Comparison of ENCODE assay signal across 8 cellular contexts in the genomic region with DNA sequence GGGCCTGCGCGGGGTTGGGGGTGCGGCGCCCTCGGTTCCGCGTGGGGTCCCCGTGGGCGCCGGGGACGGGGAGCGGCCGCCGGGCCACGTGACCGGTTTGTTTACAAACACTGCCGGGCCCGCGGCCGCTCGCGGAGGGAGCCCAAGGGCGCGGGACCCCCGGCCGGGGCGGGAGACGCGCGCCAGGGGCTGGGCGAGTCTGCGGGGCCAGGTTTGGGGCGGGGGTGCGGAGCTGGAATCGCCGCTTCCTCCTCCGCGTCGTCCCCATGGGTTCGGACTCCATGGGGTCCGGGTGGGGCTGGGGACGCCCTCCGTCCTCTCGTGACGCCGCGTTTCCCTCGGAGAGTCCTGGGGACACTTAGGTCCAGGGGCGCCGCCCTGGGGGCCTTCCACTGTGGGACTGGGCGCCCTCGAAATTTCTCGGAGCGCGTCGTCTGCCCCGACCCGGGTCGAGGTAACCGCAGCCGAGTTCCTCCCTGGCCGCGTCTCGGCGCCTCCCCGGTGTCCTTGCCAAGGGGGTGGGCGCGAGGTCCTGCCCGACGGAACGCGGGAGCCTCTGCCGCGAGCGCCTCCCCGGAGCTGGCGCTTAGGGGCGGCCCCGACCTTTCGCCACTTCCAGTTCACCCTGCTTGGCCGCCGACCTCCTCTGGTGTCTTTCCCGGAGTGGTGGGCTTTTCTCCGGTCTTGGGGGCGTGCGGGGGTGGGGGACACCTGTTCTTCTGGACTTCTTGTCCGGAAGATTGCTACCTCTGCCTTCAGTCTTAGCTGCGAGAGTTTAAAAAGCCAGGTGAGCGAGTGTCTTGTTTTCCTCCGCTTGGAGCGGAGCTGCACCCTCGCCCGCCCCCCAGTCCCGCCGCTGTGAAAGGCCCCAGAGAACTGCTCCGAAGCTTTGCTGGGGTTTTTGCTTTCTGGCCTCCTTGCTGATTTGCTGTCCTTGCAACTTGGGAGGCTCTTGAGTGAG. TPM values are rescaled to one million over a fixed set of nuclear protein-coding genes. Genes with fewer than 3 reads are reported as not detected.
A peak's percentile ranks its signal among the peaks of the same experiment; 100 is the strongest.
DNase-seq lines count a peak whose midpoint lies in the region; ATAC-seq and TF ChIP-seq lines count a peak whose summit lies in the region.

No MANE protein-coding gene starts in this region.

- no peak overlapping the region for H3K23ac ChIP-seq in mesendoderm (ENCODE audit: low read length)

- H2BK15ac ChIP-seq in mesendoderm (replicated peaks; ENCODE audit: low read depth): no peak overlapping the region

- H3K27ac ChIP-seq in mesendoderm (ENCODE audit: low read depth, low read length) (peak overlapping the region; percentile 11), substantia nigra (ENCODE audit: low read depth, low read length, poor library complexity, severe bottlenecking) (peak overlapping the region; percentile 95)

- peak overlapping the region; percentile 56 for H3K4me3 ChIP-seq in mesendoderm (ENCODE audit: low read length)

- H3K9ac ChIP-seq in mesendoderm (ENCODE audit: low read length): peak overlapping the region; percentile 71

- H2BK120ac ChIP-seq in mesendoderm (ENCODE audit: low read depth, low read length): no peak overlapping the region

- peak overlapping the region; percentile 90 for H3K4me3 Mint-ChIP-seq in activated B cell treated with CpG ODN at 0.5 μM for 24 hours
- H3K4me3 Mint-ChIP-seq in effector memory CD8-positive, alpha-beta T cell: peak overlapping the region; percentile 84 to 86

- peak overlapping the region; percentile 81 for H3K27ac Mint-ChIP-seq in activated B cell treated with CpG ODN at 0.5 μM for 24 hours
- H3K27ac Mint-ChIP-seq in effector memory CD8-positive, alpha-beta T cell: peak overlapping the region; percentile 44 to 69

- no peaks in the 10 kb centered on the region for H3K79me2 ChIP-seq in mesendoderm (ENCODE audit: control insufficient read depth, insufficient read depth, low read length)

- intact Hi-C loops in activated B cell treated with CpG ODN at 0.5 μM for 24 hours (cut with micrococcal nuclease): loop anchor here (1.0 to 5.0 kb wide), 4 partner anchors 18 to 710 kb away; no protein-coding TSS in a partner anchor

- no peak overlapping the region for H4K5ac ChIP-seq in mesendoderm (ENCODE audit: low read length)

- peaks cover 4% of the 10 kb centered on the region for H3K36me3 Mint-ChIP-seq in activated B cell treated with CpG ODN at 0.5 μM for 24 hours (ENCODE audit: low read depth)
- peaks cover 4% of the 10 kb centered on the region for H3K36me3 Mint-ChIP-seq in effector memory CD8-positive, alpha-beta T cell (ENCODE audit: insufficient read depth)

- H3K79me1 ChIP-seq in mesendoderm (ENCODE audit: low read length): no peaks in the 10 kb centered on the region

- H3K4me1 Mint-ChIP-seq in activated B cell treated with CpG ODN at 0.5 μM for 24 hours: peaks cover 66% of the 10 kb centered on the region
- peaks cover 40 to 51% of the 10 kb centered on the region in 2 donors for H3K4me1 Mint-ChIP-seq in effector memory CD8-positive, alpha-beta T cell (ENCODE audit: low read depth in 2 of 2)

- POLR2A ChIA-PET in activated B cell treated with CpG ODN at 0.5 μM for 24 hours (lab: Charles Lee): interaction anchor here (0.6 to 4.2 kb wide), 15 partner anchors 11 to 287 kb away, joined by 3 to 56 read pairs (median 5); a partner anchor contains a TSS

- no peaks in the 10 kb centered on the region for H3K9me3 Mint-ChIP-seq in activated B cell treated with CpG ODN at 0.5 μM for 24 hours
- no peaks in the 10 kb centered on the region for H3K9me3 Mint-ChIP-seq in effector memory CD8-positive, alpha-beta T cell

- H3K27me3 ChIP-seq in mesendoderm (ENCODE audit: insufficient read depth, low read length, poor library complexity): no peaks in the 10 kb centered on the region

- DNase-seq in NCI-H146 (lab: John Stamatoyannopoulos, UW) (peak; percentile 27), NCI-H146 treated with DMSO at 0.1 percent for 48 hours (lab: John Stamatoyannopoulos, UW; ENCODE audit: unreplicated experiment) (no peak), activated B cell treated with CpG ODN at 0.5 μM for 24 hours (peak; percentile 39), mesendoderm (peak; percentile 58), substantia nigra (lab: John Stamatoyannopoulos, UW) (peak in 25 of 49 donors; percentile 18 to 89 (median 45)), SIG-M5 (lab: John Stamatoyannopoulos, UW) (no peak)
- peak in 2 of 3 experiments; percentile 9 to 10 for DNase-seq in effector memory CD8-positive, alpha-beta T cell

- peaks cover 18% of the 10 kb centered on the region for H3K4me1 ChIP-seq in mesendoderm (ENCODE audit: control insufficient read depth, low read depth, low read length)

- H2BK5ac ChIP-seq in mesendoderm (ENCODE audit: low read length): no peak overlapping the region

- no peaks in the 10 kb centered on the region for H3K27me3 Mint-ChIP-seq in activated B cell treated with CpG ODN at 0.5 μM for 24 hours
- H3K27me3 Mint-ChIP-seq in effector memory CD8-positive, alpha-beta T cell: no peaks in the 10 kb centered on the region

- no peak overlapping the region for H3K4ac ChIP-seq in mesendoderm (ENCODE audit: low read depth, low read length)

- CTCF ChIA-PET in activated B cell treated with CpG ODN at 0.5 μM for 24 hours (lab: Charles Lee): interaction anchor here (0.7 to 12.6 kb wide), 6 partner anchors 18 to 108 kb away, joined by 3 to 222 read pairs (median 4); no protein-coding TSS in a partner anchor

- WGBS in mesendoderm (ENCODE audit: extremely low coverage, insufficient coverage, low lambda C conversion rate): no CpG with 5 or more reads among the region's 96 CpGs

- peak overlapping the region; percentile 83 for H3K18ac ChIP-seq in mesendoderm (ENCODE audit: low read length)

- no peaks in the 10 kb centered on the region for H3K36me3 ChIP-seq in mesendoderm (ENCODE audit: control insufficient read depth, insufficient read depth, low read length)

- peak overlapping the region; percentile 52 for H3K4me2 ChIP-seq in mesendoderm (ENCODE audit: low read length)

- no peak overlapping the region for H4K8ac ChIP-seq in mesendoderm (ENCODE audit: low read depth, low read length)

- no peak overlapping the region for H2AK5ac ChIP-seq in mesendoderm (ENCODE audit: low read length)

- ATAC-seq in HG03097 (IDR thresholded peaks at IDR 0.05; ENCODE audit: low FRiP score, unreplicated experiment) (peak; percentile 7), activated B cell treated with CpG ODN at 0.5 μM for 24 hours (ENCODE audit: low read depth) (peak; percentile 9)
- no peak for ATAC-seq in effector memory CD8-positive, alpha-beta T cell (replicated peaks)

- no peak for TF ChIP-seq CTCF in activated B cell treated with CpG ODN at 0.5 μM for 24 hours (IDR thresholded peaks at IDR 0.05)

- peak overlapping the region; percentile 79 for H3K56ac ChIP-seq in mesendoderm (ENCODE audit: low read length)

RNA-seq across cellular contexts. Expression of a gene that starts 0.8 kb away (rescaled TPM):
- total RNA-seq in activated B cell treated with CpG ODN at 0.5 μM for 24 hours: 18.3 and 19.5 TPM in 2 replicates
- polyA plus RNA-seq in mesendoderm (2013, experiment 1 of 2): 3.5 TPM
- 2.9 TPM for polyA plus RNA-seq in mesendoderm (2013, experiment 2 of 2)

Comparison
In these comparisons a context has a peak if more than half of its experiments do, and no peak if none do; other contexts are left out.
1. DNase-seq: peak in NCI-H146 (single experiment), activated B cell treated with CpG ODN at 0.5 μM for 24 hours (single experiment), effector memory CD8-positive, alpha-beta T cell (2 of 3), mesendoderm (single experiment) and substantia nigra (25 of 49); none in NCI-H146 treated with DMSO at 0.1 percent for 48 hours (single experiment) and SIG-M5 (single experiment).